Comparison of ENCODE assay signal across 8 cellular contexts in genomic region chr5:81851481-81852178, GRCh38.
A peak's percentile ranks its signal among the peaks of the same experiment; 100 is the strongest.
DNase-seq lines count a peak whose midpoint lies in the region; ATAC-seq and TF ChIP-seq lines count a peak whose summit lies in the region.

No MANE protein-coding gene starts in this region.

- peaks cover 47% of the 10 kb centered on the region for H3K4me1 Mint-ChIP-seq in activated T-cell treated with anti-CD3 and anti-CD28 coated beads, Interleukin-2, amount 50 U/mL, for 72 hours (ENCODE audit: low read depth)

- in situ Hi-C loops in Panc1 (cut with HindIII; ENCODE audit: low pct_unique_long_range_greater_than_20kb, low sequenced_read_pairs) = no loop called here

- H3K27me3 ChIP-seq in KMS-11 (ENCODE audit: insufficient read depth, low read depth) = no peaks in the 10 kb centered on the region
- H3K27me3 ChIP-seq in Panc1 (ENCODE audit: control insufficient read depth, insufficient read depth, low read length) = no peaks in the 10 kb centered on the region
- H3K27me3 ChIP-seq in esophagus muscularis mucosa = no peaks in the 10 kb centered on the region
- no peaks in the 10 kb centered on the region for H3K27me3 ChIP-seq in muscle layer of colon (ENCODE audit: control insufficient read depth in 1 of 2, insufficient read depth in 2 of 2, low read length in 2 of 2)

- H3K36me3 ChIP-seq in KMS-11 (ENCODE audit: insufficient read depth) = no peaks in the 10 kb centered on the region
- no peaks in the 10 kb centered on the region for H3K36me3 ChIP-seq in Panc1 (ENCODE audit: control insufficient read depth, insufficient read depth, low read length)
- no peaks in the 10 kb centered on the region for H3K36me3 ChIP-seq in esophagus muscularis mucosa
- no peaks in the 10 kb centered on the region for H3K36me3 ChIP-seq in muscle layer of colon (ENCODE audit: insufficient read depth, low read length)

- H3K4me3 ChIP-seq in KMS-11 (IDR thresholded peaks at IDR 0.05; ENCODE audit: insufficient read depth, low read depth, low read length) = no peak overlapping the region
- H3K4me3 ChIP-seq in Panc1 (ENCODE audit: low read depth in 2 of 2, low read length in 2 of 2) = peak overlapping the region; percentile 34 to 55
- H3K4me3 ChIP-seq in esophagus muscularis mucosa = peak overlapping the region; percentile 52 to 67 (median 58)
- peak overlapping the region; percentile 38 to 54 for H3K4me3 ChIP-seq in muscle layer of colon (ENCODE audit: low read depth in 1 of 2, low read length in 2 of 2)

- intact Hi-C loops in Panc1 (cut with micrococcal nuclease; ENCODE audit: unreplicated experiment) = loop anchor here (2.0 to 10.0 kb wide), 3 partner anchors 101 to 427 kb away; partner anchors contain the start of gene SSBP2
- intact Hi-C loops in esophagus muscularis mucosa (cut with DNase I) = loop anchor here (1.0 to 5.0 kb wide), 4 partner anchors 64 to 345 kb away; partner anchors contain the start of gene SSBP2

- no peaks in the 10 kb centered on the region for H3K9me3 Mint-ChIP-seq in activated T-cell treated with anti-CD3 and anti-CD28 coated beads, Interleukin-2, amount 50 U/mL, for 72 hours

- peak overlapping the region; percentile 95 for H3K4me2 ChIP-seq in KMS-11

- H3K27ac ChIP-seq in KMS-11 = peak overlapping the region; percentile 91
- H3K27ac ChIP-seq in Panc1 (ENCODE audit: low read length) = peak overlapping the region; percentile 89
- peak overlapping the region; percentile 80 to 91 (median 86) for H3K27ac ChIP-seq in esophagus muscularis mucosa (replicated peaks in 1 of 4)
- H3K27ac ChIP-seq in muscle layer of colon (ENCODE audit: low read depth, low read length) = peak overlapping the region; percentile 92

- CTCF ChIA-PET in Panc1 (lab: Charles Lee) = interaction anchor here (0.7 to 1.3 kb wide), 3 partner anchors 13 to 314 kb away, joined by 3 to 11 read pairs (median 5); partner anchors contain the start of gene SSBP2

- no peaks in the 10 kb centered on the region for H3K27me3 Mint-ChIP-seq in activated T-cell treated with anti-CD3 and anti-CD28 coated beads, Interleukin-2, amount 50 U/mL, for 72 hours (ENCODE audit: low read depth)

- TF ChIP-seq POLR2A in esophagus muscularis mucosa (IDR thresholded peaks at IDR 0.05; ENCODE audit: low read depth) = no peak

- peak overlapping the region; percentile 89 to 95 for H3K4me3 Mint-ChIP-seq in activated T-cell treated with anti-CD3 and anti-CD28 coated beads, Interleukin-2, amount 50 U/mL, for 72 hours

- H3K36me3 Mint-ChIP-seq in activated T-cell treated with anti-CD3 and anti-CD28 coated beads, Interleukin-2, amount 50 U/mL, for 72 hours (ENCODE audit: insufficient read depth in 2 of 2) = peaks cover 0 to 1% of the 10 kb centered on the region in 2 donors

- TF ChIP-seq EP300 in esophagus muscularis mucosa (IDR thresholded peaks at IDR 0.05) = peak; percentile 36

- 2% methylated on average over 23 of the region's 31 CpGs for WGBS in esophagus muscularis mucosa

- BruUV-seq in Panc1 (replicated peaks; lab: Mats Ljungman, UMichigan) = no TSS peak

- H3K9me3 ChIP-seq in Panc1 (ENCODE audit: control insufficient read depth, insufficient read depth, low read depth, low read length) = no peaks in the 10 kb centered on the region
- H3K9me3 ChIP-seq in esophagus muscularis mucosa = no peaks in the 10 kb centered on the region
- no peaks in the 10 kb centered on the region for H3K9me3 ChIP-seq in muscle layer of colon (ENCODE audit: low read length)

- DNase-seq in DMS153 treated with DMSO at 0.1 percent for 48 hours (lab: John Stamatoyannopoulos, UW; ENCODE audit: unreplicated experiment) (peak; percentile 55), Panc1 (ENCODE audit: low read depth, low spot score) (no peak), esophagus muscularis mucosa (ENCODE audit: extremely low spot score) (peak; percentile 97)
- peak; percentile 91 for DNase-seq in activated T-cell treated with anti-CD3 and anti-CD28 coated beads, Interleukin-2, amount 50 U/mL, for 72 hours
- DNase-seq in stimulated activated CD8-positive, alpha-beta memory T cell treated with anti-CD3 and anti-CD28 coated beads, Interleukin-7, amount 100 ng/mL, for 1 hour (ENCODE audit: low read depth in 2 of 2) = peak; percentile 73

- no peaks in the 10 kb centered on the region for H4K20me1 ChIP-seq in KMS-11 (ENCODE audit: insufficient read depth)

- TF ChIP-seq CTCF in KMS-11 (conservative IDR thresholded peaks at IDR 0.05; ENCODE audit: low read depth, low read length) = no peak
- no peak for TF ChIP-seq CTCF in Panc1 (IDR thresholded peaks at IDR 0.05)
- peak in 1 of 3 experiments; percentile 14 for TF ChIP-seq CTCF in esophagus muscularis mucosa (IDR thresholded peaks at IDR 0.05)

- peaks cover 53% of the 10 kb centered on the region for H3K4me1 ChIP-seq in KMS-11 (ENCODE audit: low read depth, poor library complexity, severe bottlenecking)
- H3K4me1 ChIP-seq in Panc1 (ENCODE audit: control insufficient read depth, insufficient read depth, low read length) = peaks cover 28% of the 10 kb centered on the region
- H3K4me1 ChIP-seq in esophagus muscularis mucosa = peaks cover 39 to 85% (median 81%) of the 10 kb centered on the region in 4 donors
- H3K4me1 ChIP-seq in muscle layer of colon (ENCODE audit: insufficient read depth, low read length) = peaks cover 54% of the 10 kb centered on the region

- H3K27ac Mint-ChIP-seq in activated T-cell treated with anti-CD3 and anti-CD28 coated beads, Interleukin-2, amount 50 U/mL, for 72 hours = peak overlapping the region; percentile 88

- no peaks in the 10 kb centered on the region; the same call in 1 of the 2 replicates for H3K79me2 ChIP-seq in KMS-11 (ENCODE audit: insufficient read depth, low read depth)

- ATAC-seq in GM21717 (IDR thresholded peaks at IDR 0.05; ENCODE audit: unreplicated experiment) (peak; percentile 89), Panc1 (peak; percentile 92)
- peak; percentile 93 to 98 for ATAC-seq in activated T-cell treated with anti-CD3 and anti-CD28 coated beads, Interleukin-2, amount 50 U/mL, for 72 hours (replicated peaks in 1 of 2)

- peak overlapping the region; percentile 39; the same call in 1 of the 2 replicates for H2AFZ ChIP-seq in KMS-11 (ENCODE audit: low read depth)

- H3K9ac ChIP-seq in KMS-11 (peak overlapping the region; percentile 78), muscle layer of colon (ENCODE audit: low read length) (peak overlapping the region; percentile 1)

- POLR2A ChIA-PET in Panc1 (lab: Charles Lee) = interaction anchor here (1.1 kb wide), 1 partner anchor 101 kb away, joined by 3 read pairs; the partner anchor contains the start of gene SSBP2
